Comparison of ENCODE assay signal across 17 cellular contexts in genomic region chr9:73114958-73115357, GRCh38.
"Had no signal": no experiment of that assay in that cellular context is flagged by ENCODE, and none has a peak within 500 bp of the region (broad histone marks: within the 10 kb centered on the region; RNA-seq: fewer than 3 reads in every experiment).

No MANE protein-coding gene starts in this region.

- H3K36me3 ChIP-seq: ascending aorta, cardiac muscle cell, colonic mucosa, transverse colon had no signal

- H3K4me3 ChIP-seq: ascending aorta, cardiac muscle cell, colonic mucosa, lung, psoas muscle, transverse colon had no signal

- H3K9me3 ChIP-seq: ascending aorta, colonic mucosa, psoas muscle, transverse colon had no signal

- ATAC-seq: activated naive CD8-positive, alpha-beta T cell treated with anti-CD3 and anti-CD28 coated beads, Interleukin-2, amount 50 U/mL, for 24 hours; left cardiac atrium; psoas muscle; sciatic nerve had no signal

- H3K27ac ChIP-seq: ascending aorta, cardiac muscle cell, colonic mucosa, psoas muscle, transverse colon had no signal

- H3K4me1 ChIP-seq: ascending aorta, colonic mucosa, psoas muscle, transverse colon had no signal

- DNase-seq: activated CD4-positive, alpha-beta memory T cell treated with anti-CD3 and anti-CD28 coated beads, Interleukin-2, amount 10 ng/mL, durations not matched to agents 7 days and 5 days; activated CD4-positive, alpha-beta T cell treated with anti-CD3 and anti-CD28 coated beads for 1 hour; activated CD8-positive, alpha-beta memory T cell treated with anti-CD3 and anti-CD28 coated beads, Interleukin-2, amount 50 U/mL, for 4 hours; activated naive CD8-positive, alpha-beta T cell treated with anti-CD3 and anti-CD28 coated beads, Interleukin-2, amount 50 U/mL, for 24 hours; colonic mucosa; glutamatergic neuron; immature natural killer cell; left cardiac atrium; psoas muscle; stimulated activated CD4-positive, alpha-beta T cell treated with anti-CD3 and anti-CD28 coated beads, Interleukin-12 subunit alpha, Interleukin-12 subunit beta, amount 100 ng/mL, for 4 hours; substantia nigra; T-helper 9 cell; transverse colon had no signal

- H3K27me3 ChIP-seq: ascending aorta, cardiac muscle cell, colonic mucosa, transverse colon had no signal
